ENCODE assay signal across 8 cellular contexts in the genomic region with DNA sequence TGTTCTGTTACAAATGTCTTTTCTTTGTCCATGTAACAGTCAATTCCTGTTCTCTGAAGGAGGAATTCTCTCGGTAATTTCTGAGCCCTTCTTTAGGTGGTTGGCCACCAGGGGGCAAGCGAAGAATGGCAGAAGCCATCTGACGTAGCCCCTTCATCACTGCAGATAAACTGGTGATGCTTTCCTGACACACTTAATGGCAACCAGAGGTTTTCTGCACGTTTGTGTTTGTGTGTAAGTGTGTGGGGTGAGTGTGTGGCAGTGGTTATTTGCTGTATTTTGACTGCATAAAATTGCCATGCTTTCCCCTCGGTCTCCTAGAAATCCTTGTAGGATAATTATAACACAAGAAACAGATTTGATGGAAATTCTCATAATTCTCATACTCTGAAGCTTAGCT.
DNase-seq lines count a peak whose midpoint lies in the region; ATAC-seq, FAIRE-seq and TF ChIP-seq lines count a peak whose summit lies in the region.

No MANE protein-coding gene starts in this region.

- no peak for ATAC-seq in HG02588 (IDR thresholded peaks at IDR 0.05; ENCODE audit: unreplicated experiment)

- H3K79me2 ChIP-seq in DOHH2 (ENCODE audit: control insufficient read depth, low read length) = no peaks in the 10 kb centered on the region

- in situ Hi-C loops in T47D (cut with HindIII; ENCODE audit: low pct_unique_long_range_greater_than_20kb, low sequenced_read_pairs) = no loop called here

- FAIRE-seq in H54 (lab: Jason Lieb, UNC) = no peak

- no peaks in the 10 kb centered on the region for H3K9me2 ChIP-seq in DOHH2 (replicated peaks; ENCODE audit: control insufficient read depth, low read length)

- H3F3A ChIP-seq in DOHH2 (ENCODE audit: control insufficient read depth, insufficient read depth) = no peaks in the 10 kb centered on the region

- no peak overlapping the region for H3K4me2 ChIP-seq in DOHH2 (ENCODE audit: low read length)

- no peaks in the 10 kb centered on the region for H3K36me3 ChIP-seq in DOHH2 (ENCODE audit: control insufficient read depth, low read length)

- H3K4me3 ChIP-seq in DOHH2 (ENCODE audit: low read length) = no peak overlapping the region

- no peaks in the 10 kb centered on the region for H4K20me1 ChIP-seq in DOHH2 (ENCODE audit: control insufficient read depth, insufficient read depth, low read depth, low read length)

- no peaks in the 10 kb centered on the region for H3K4me1 ChIP-seq in DOHH2 (ENCODE audit: control insufficient read depth, low read length)

- no peak for TF ChIP-seq POLR2A in H54 (IDR thresholded peaks at IDR 0.05; ENCODE audit: low read depth, low read length)

- TF ChIP-seq CTCF in DOHH2 (IDR thresholded peaks at IDR 0.05; ENCODE audit: low read depth, low read length, poor library complexity, severe bottlenecking) = peak; percentile 81
- TF ChIP-seq CTCF in VCaP (conservative IDR thresholded peaks at IDR 0.05) = peak; percentile 94

- DNase-seq in H54 (ENCODE audit: insufficient read length, low spot score) = peak; percentile 18
- DNase-seq in NCI-H1930 (lab: John Stamatoyannopoulos, UW) = peak; percentile 37 to 56
- DNase-seq in T47D (ENCODE audit: low read depth in 1 of 2, low spot score in 1 of 2) = peak; percentile 33 to 75
- peak; percentile 88 for DNase-seq in islet precursor cell
- peak; percentile 48 to 56 for DNase-seq in stimulated activated CD4-positive, alpha-beta T cell treated with anti-CD3 and anti-CD28 coated beads, Interleukin-1b, Interleukin-23, amount 100 ng/mL, for 4 hours (ENCODE audit: low read depth in 2 of 2)

- peaks cover 3% of the 10 kb centered on the region; the same call in 1 of the 2 replicates for H3K27me3 ChIP-seq in DOHH2 (ENCODE audit: control insufficient read depth, low read length)

- H3K9me3 ChIP-seq in DOHH2 (ENCODE audit: control insufficient read depth, insufficient read depth, low read length) = no peaks in the 10 kb centered on the region

- no peak overlapping the region for H3K27ac ChIP-seq in DOHH2 (ENCODE audit: low read depth, low read length)
- H3K27ac ChIP-seq in VCaP = no peak overlapping the region

Comparison
In these comparisons a context has a peak if more than half of its experiments do, and no peak if none do; other contexts are left out.
1. DNase-seq: peak in every context shown above with its lines; median percentile 88 in islet precursor cell; 54 in T47D; 52 in stimulated activated CD4-positive, alpha-beta T cell treated with anti-CD3 and anti-CD28 coated beads, Interleukin-1b, Interleukin-23, amount 100 ng/mL, for 4 hours; 46 in NCI-H1930; 18 in H54.